In genomic region chr12:119179335-119180021, GRCh38 we compare ENCODE assay signal across 8 cellular contexts. TPM values are rescaled to one million over a fixed set of nuclear protein-coding genes. Genes with fewer than 3 reads are reported as not detected.
DNase-seq lines count a peak whose midpoint lies in the region; ATAC-seq, FAIRE-seq and TF ChIP-seq lines count a peak whose summit lies in the region.

No MANE protein-coding gene starts in this region.

- POLR2A ChIA-PET in activated CD4-positive, alpha-beta memory T cell treated with anti-CD3 and anti-CD28 coated beads, Interleukin-2, amount 10 ng/mL, durations not matched to agents 7 days and 5 days (lab: Charles Lee), result no interaction called here

- TF ChIP-seq POLR2A in testis (IDR thresholded peaks at IDR 0.05), result no peak

- H3K4me3 Mint-ChIP-seq in brain, result peak overlapping the region in 3 of 5 experiments; percentile 70 to 92 (median 75)
- no peak overlapping the region for H3K4me3 Mint-ChIP-seq in activated CD4-positive, alpha-beta memory T cell treated with anti-CD3 and anti-CD28 coated beads, Interleukin-2, amount 10 ng/mL, durations not matched to agents 7 days and 5 days

- CTCF ChIA-PET in activated CD4-positive, alpha-beta memory T cell treated with anti-CD3 and anti-CD28 coated beads, Interleukin-2, amount 10 ng/mL, durations not matched to agents 7 days and 5 days (lab: Charles Lee), result no interaction called here

- H3K27ac ChIP-seq in kidney (ENCODE audit: low read depth in 2 of 2, low read length in 2 of 2) (peak overlapping the region; percentile 88 to 93), testis (peak overlapping the region; percentile 85)

- peak overlapping the region; percentile 57 to 80 for H3K4me3 ChIP-seq in kidney (ENCODE audit: low read length in 2 of 2)
- peak overlapping the region; percentile 19 to 63 for H3K4me3 ChIP-seq in testis

- peak overlapping the region in 3 of 5 experiments; percentile 31 to 93 (median 85) for H3K27ac Mint-ChIP-seq in brain
- no peak overlapping the region for H3K27ac Mint-ChIP-seq in activated CD4-positive, alpha-beta memory T cell treated with anti-CD3 and anti-CD28 coated beads, Interleukin-2, amount 10 ng/mL, durations not matched to agents 7 days and 5 days

- peaks cover 0 to 3% (median 0%) of the 10 kb centered on the region in 5 experiments for H3K9me3 Mint-ChIP-seq in brain
- H3K9me3 Mint-ChIP-seq in activated CD4-positive, alpha-beta memory T cell treated with anti-CD3 and anti-CD28 coated beads, Interleukin-2, amount 10 ng/mL, durations not matched to agents 7 days and 5 days, result no peaks in the 10 kb centered on the region

- H3K4me1 ChIP-seq in kidney (ENCODE audit: control insufficient read depth in 1 of 2, insufficient read depth in 1 of 2, low read depth in 1 of 2, low read length in 2 of 2) (peaks cover 3 to 13% of the 10 kb centered on the region in 2 donors), testis (peaks cover 15% of the 10 kb centered on the region)

- TF ChIP-seq CTCF in brain (conservative IDR thresholded peaks at IDR 0.05) (no peak), kidney (IDR thresholded peaks at IDR 0.05; ENCODE audit: borderline replicate concordance, extremely low read depth, insufficient read depth) (no peak), testis (IDR thresholded peaks at IDR 0.05) (no peak)

- H3K36me3 ChIP-seq in kidney (ENCODE audit: control insufficient read depth in 1 of 2, insufficient read depth in 2 of 2, low read length in 2 of 2), result no peaks in the 10 kb centered on the region
- no peaks in the 10 kb centered on the region for H3K36me3 ChIP-seq in testis (ENCODE audit: low read depth, missing control alignments)

- FAIRE-seq in kidney (lab: Jason Lieb, UNC), result no peak

- H3K4me1 Mint-ChIP-seq in brain, result peaks cover 52% of the 10 kb centered on the region
- no peaks in the 10 kb centered on the region for H3K4me1 Mint-ChIP-seq in activated CD4-positive, alpha-beta memory T cell treated with anti-CD3 and anti-CD28 coated beads, Interleukin-2, amount 10 ng/mL, durations not matched to agents 7 days and 5 days

- H3K9me3 ChIP-seq in kidney (ENCODE audit: control insufficient read depth in 1 of 2, low read length in 2 of 2) (no peaks in the 10 kb centered on the region), testis (no peaks in the 10 kb centered on the region)

- WGBS in testis, 2 donors, result 23 to 34% methylated on average over 18 of the region's 18 CpGs

- peak overlapping the region; percentile 72 to 79 for H3K9ac ChIP-seq in kidney (ENCODE audit: low read length in 2 of 2)

- peaks cover 24% of the 10 kb centered on the region for H3K27me3 Mint-ChIP-seq in brain
- H3K27me3 Mint-ChIP-seq in activated CD4-positive, alpha-beta memory T cell treated with anti-CD3 and anti-CD28 coated beads, Interleukin-2, amount 10 ng/mL, durations not matched to agents 7 days and 5 days, result no peaks in the 10 kb centered on the region

- H3K27me3 ChIP-seq in testis, result no peaks in the 10 kb centered on the region

- DNase-seq in HT1080 (ENCODE audit: low read depth) (peak; percentile 71), kidney (no peak), testis (peak; percentile 68)
- DNase-seq in stimulated activated CD8-positive, alpha-beta memory T cell treated with anti-CD3 and anti-CD28 coated beads, Interleukin-4, amount 100 ng/mL, for 48 hours, result no peak
- no peak for DNase-seq in activated CD4-positive, alpha-beta memory T cell treated with anti-CD3 and anti-CD28 coated beads, Interleukin-2, amount 10 ng/mL, durations not matched to agents 7 days and 5 days

- no peak for ATAC-seq in HG03354 (IDR thresholded peaks at IDR 0.05; ENCODE audit: poor library complexity, severe bottlenecking, unreplicated experiment)
- no peak for ATAC-seq in GM19023 (IDR thresholded peaks at IDR 0.05; ENCODE audit: unreplicated experiment)

- intact Hi-C loops in kidney (cut with DNase I) (no loop called here), testis (cut with DNase I; ENCODE audit: low total_unique reads) (no loop called here)

- no peaks in the 10 kb centered on the region for H3K36me3 Mint-ChIP-seq in brain
- no peaks in the 10 kb centered on the region for H3K36me3 Mint-ChIP-seq in activated CD4-positive, alpha-beta memory T cell treated with anti-CD3 and anti-CD28 coated beads, Interleukin-2, amount 10 ng/mL, durations not matched to agents 7 days and 5 days (ENCODE audit: low read depth)

RNA-seq across cellular contexts. Expression of gene HSPB8, which starts 0.7 kb away (rescaled TPM):
- 8.7 TPM in 2 replicates for total RNA-seq in HT1080 (2014; rRNA removed; shearing (Covaris generic))
- 7.1 and 7.8 TPM in 2 replicates for polyA plus RNA-seq in HT1080 (2015; cell fraction: cytosol; rRNA removed)
- 5.2 and 5.9 TPM in 2 replicates for polyA plus RNA-seq in HT1080 (2015; cell fraction: nucleus; rRNA removed)
- polyA plus RNA-seq in brain (ENCODE audit: insufficient read depth, low read depth, low replicate concordance) (70.7 TPM), kidney (ENCODE audit: insufficient read depth, low read depth, low replicate concordance) (67.2 TPM), testis (ENCODE audit: insufficient read depth, low read depth, low replicate concordance) (36.2 TPM)
- total RNA-seq in kidney (81.3 TPM), testis (10 to 100 TPM; 29.7 to 45.8 TPM)
- total RNA-seq in activated CD4-positive, alpha-beta memory T cell treated with anti-CD3 and anti-CD28 coated beads, Interleukin-2, amount 10 ng/mL, durations not matched to agents 7 days and 5 days, result not detected

Comparison
In these comparisons a context has a peak if more than half of its experiments do, and no peak if none do; other contexts are left out.
1. DNase-seq: peak in HT1080 (single experiment) and testis (single experiment); none in kidney (single experiment), stimulated activated CD8-positive, alpha-beta memory T cell treated with anti-CD3 and anti-CD28 coated beads, Interleukin-4, amount 100 ng/mL, for 48 hours (single experiment) and activated CD4-positive, alpha-beta memory T cell treated with anti-CD3 and anti-CD28 coated beads, Interleukin-2, amount 10 ng/mL, durations not matched to agents 7 days and 5 days (single experiment).